In the genomic region with DNA sequence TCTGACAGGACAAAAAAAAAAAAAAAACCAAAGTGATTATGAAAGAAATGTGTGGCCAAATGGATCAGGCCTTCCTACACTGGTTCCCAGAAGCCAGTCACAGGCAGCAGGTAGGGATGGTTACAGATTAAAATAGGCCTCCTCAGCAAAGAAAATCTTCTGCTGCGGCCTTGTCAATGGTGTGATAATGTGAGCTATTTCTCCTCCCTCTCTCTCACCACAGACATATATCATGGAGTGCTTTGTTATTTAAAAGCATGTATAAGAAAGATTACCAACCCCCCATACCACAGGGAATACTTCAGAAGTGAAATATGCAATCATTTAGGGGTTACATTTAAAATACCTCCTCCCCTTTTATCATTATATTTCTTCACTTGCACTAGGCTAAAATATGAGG, we compare ENCODE assay signal across 32 cellular contexts. TPM values are rescaled to one million over a fixed set of nuclear protein-coding genes. Genes with fewer than 3 reads are reported as not detected.
"Had no signal": no experiment of that assay in that cellular context is flagged by ENCODE, and none has a peak within 500 bp of the region (broad histone marks: within the 10 kb centered on the region; RNA-seq: fewer than 3 reads in every experiment).

No MANE protein-coding gene starts in this region.

- DNase-seq: activated CD4-positive, alpha-beta memory T cell treated with anti-CD3 and anti-CD28 coated beads, Interleukin-2, amount 10 ng/mL, durations not matched to agents 7 days and 5 days; activated CD4-positive, alpha-beta T cell treated with anti-CD3 and anti-CD28 coated beads, Interleukin-2, amount 10 ng/mL, durations not matched to agents 7 days and 5 days; activated CD4-positive, CD25-positive, alpha-beta regulatory T cell treated with anti-CD3 and anti-CD28 coated beads, Interleukin-2, amount 50 U/mL, for 72 hours; activated CD8-positive, alpha-beta memory T cell treated with anti-CD3 and anti-CD28 coated beads, Interleukin-2, amount 50 U/mL, for 48 hours; activated gamma-delta T cell; activated naive CD4-positive, alpha-beta T cell treated with anti-CD3 and anti-CD28 coated beads, Interleukin-2, amount 10 ng/mL, durations not matched to agents 7 days and 5 days; activated T-cell treated with anti-CD3 and anti-CD28 coated beads, Interleukin-2, amount 50 U/mL, for 24 hours; amygdala; cortex of kidney; effector memory CD8-positive, alpha-beta T cell; erythroblast; gastrocnemius medialis; islet precursor cell; left colon; mammary epithelial cell; naive thymus-derived CD8-positive, alpha-beta T cell; stimulated activated CD4-positive, alpha-beta T cell treated with anti-CD3 and anti-CD28 coated beads, Interleukin-1b, Interleukin-23, amount 100 ng/mL, for 48 hours; stimulated activated CD4-positive, alpha-beta T cell treated with anti-CD3 and anti-CD28 coated beads, Interleukin-4, amount 100 ng/mL, for 4 hours; stimulated activated CD8-positive, alpha-beta memory T cell treated with anti-CD3 and anti-CD28 coated beads, Interleukin-4, amount 100 ng/mL, for 48 hours; stimulated activated naive CD8-positive, alpha-beta T cell treated with anti-CD3 and anti-CD28 coated beads, Interleukin-15, amount 100 ng/mL, for 72 hours; substantia nigra; SW 1271; T-helper 17 cell; T1000; thyroid gland had no signal

- H3K9me3 ChIP-seq: gastrocnemius medialis, right atrium auricular region, thyroid gland had no signal

- H3K27me3 ChIP-seq: cardiac muscle cell, gastrocnemius medialis, hepatocyte, right atrium auricular region, thyroid gland had no signal

- H3K4me3 Mint-ChIP-seq: activated CD4-positive, alpha-beta memory T cell treated with anti-CD3 and anti-CD28 coated beads, Interleukin-2, amount 10 ng/mL, durations not matched to agents 7 days and 5 days; activated CD4-positive, alpha-beta T cell treated with anti-CD3 and anti-CD28 coated beads, Interleukin-2, amount 10 ng/mL, durations not matched to agents 7 days and 5 days; activated naive CD4-positive, alpha-beta T cell treated with anti-CD3 and anti-CD28 coated beads, Interleukin-2, amount 10 ng/mL, durations not matched to agents 7 days and 5 days; activated T-cell treated with anti-CD3 and anti-CD28 coated beads, Interleukin-2, amount 50 U/mL, for 24 hours; brain; effector memory CD8-positive, alpha-beta T cell; naive thymus-derived CD8-positive, alpha-beta T cell; stimulated activated memory B cell treated with anti-CD40 and anti-IgM and Interleukin-4, amounts not matched to agents 10 μg/mL and 1 μg/mL and 100 μg/mL, for 72 hours; stimulated activated naive CD8-positive, alpha-beta T cell treated with anti-CD3 and anti-CD28 coated beads, Interleukin-15, amount 100 ng/mL, for 72 hours; T-helper 17 cell had no signal

- H2AFZ ChIP-seq: hepatocyte had no signal

- H3K4me3 ChIP-seq: cardiac muscle cell, gastrocnemius medialis, hepatocyte, right atrium auricular region, smooth muscle cell, thyroid gland had no signal

- H3K4me2 ChIP-seq: hepatocyte, smooth muscle cell had no signal

- H3K27me3 Mint-ChIP-seq: activated CD4-positive, alpha-beta memory T cell treated with anti-CD3 and anti-CD28 coated beads, Interleukin-2, amount 10 ng/mL, durations not matched to agents 7 days and 5 days; activated CD4-positive, alpha-beta T cell treated with anti-CD3 and anti-CD28 coated beads, Interleukin-2, amount 10 ng/mL, durations not matched to agents 7 days and 5 days; activated naive CD4-positive, alpha-beta T cell treated with anti-CD3 and anti-CD28 coated beads, Interleukin-2, amount 10 ng/mL, durations not matched to agents 7 days and 5 days; activated T-cell treated with anti-CD3 and anti-CD28 coated beads, Interleukin-2, amount 50 U/mL, for 24 hours; brain; effector memory CD8-positive, alpha-beta T cell; stimulated activated memory B cell treated with anti-CD40 and anti-IgM and Interleukin-4, amounts not matched to agents 10 μg/mL and 1 μg/mL and 100 μg/mL, for 72 hours; stimulated activated naive CD8-positive, alpha-beta T cell treated with anti-CD3 and anti-CD28 coated beads, Interleukin-15, amount 100 ng/mL, for 72 hours; T-helper 17 cell had no signal

- ATAC-seq: effector memory CD8-positive, alpha-beta T cell; gastrocnemius medialis; left colon; naive thymus-derived CD8-positive, alpha-beta T cell; stimulated activated memory B cell treated with anti-CD40 and anti-IgM and Interleukin-4, amounts not matched to agents 10 μg/mL and 1 μg/mL and 100 μg/mL, for 72 hours; stimulated activated naive CD8-positive, alpha-beta T cell treated with anti-CD3 and anti-CD28 coated beads, Interleukin-15, amount 100 ng/mL, for 72 hours; T-helper 17 cell had no signal

- H3K79me2 ChIP-seq: hepatocyte had no signal

- H3K27ac ChIP-seq: cardiac muscle cell, gastrocnemius medialis, hepatocyte, right atrium auricular region, thyroid gland had no signal

- H3K36me3 ChIP-seq: cardiac muscle cell, gastrocnemius medialis, right atrium auricular region, thyroid gland had no signal

- H3K27ac Mint-ChIP-seq: activated CD4-positive, alpha-beta memory T cell treated with anti-CD3 and anti-CD28 coated beads, Interleukin-2, amount 10 ng/mL, durations not matched to agents 7 days and 5 days; activated CD4-positive, alpha-beta T cell treated with anti-CD3 and anti-CD28 coated beads, Interleukin-2, amount 10 ng/mL, durations not matched to agents 7 days and 5 days; activated naive CD4-positive, alpha-beta T cell treated with anti-CD3 and anti-CD28 coated beads, Interleukin-2, amount 10 ng/mL, durations not matched to agents 7 days and 5 days; activated T-cell treated with anti-CD3 and anti-CD28 coated beads, Interleukin-2, amount 50 U/mL, for 24 hours; effector memory CD8-positive, alpha-beta T cell; naive thymus-derived CD8-positive, alpha-beta T cell; stimulated activated memory B cell treated with anti-CD40 and anti-IgM and Interleukin-4, amounts not matched to agents 10 μg/mL and 1 μg/mL and 100 μg/mL, for 72 hours; T-helper 17 cell had no signal

- H3K4me1 ChIP-seq: gastrocnemius medialis, right atrium auricular region, thyroid gland had no signal

- H3K36me3 Mint-ChIP-seq: activated naive CD4-positive, alpha-beta T cell treated with anti-CD3 and anti-CD28 coated beads, Interleukin-2, amount 10 ng/mL, durations not matched to agents 7 days and 5 days; brain; naive thymus-derived CD8-positive, alpha-beta T cell; stimulated activated memory B cell treated with anti-CD40 and anti-IgM and Interleukin-4, amounts not matched to agents 10 μg/mL and 1 μg/mL and 100 μg/mL, for 72 hours had no signal

- H3K4me1 Mint-ChIP-seq: activated CD4-positive, alpha-beta memory T cell treated with anti-CD3 and anti-CD28 coated beads, Interleukin-2, amount 10 ng/mL, durations not matched to agents 7 days and 5 days; activated CD4-positive, alpha-beta T cell treated with anti-CD3 and anti-CD28 coated beads, Interleukin-2, amount 10 ng/mL, durations not matched to agents 7 days and 5 days; activated naive CD4-positive, alpha-beta T cell treated with anti-CD3 and anti-CD28 coated beads, Interleukin-2, amount 10 ng/mL, durations not matched to agents 7 days and 5 days; naive thymus-derived CD8-positive, alpha-beta T cell; stimulated activated memory B cell treated with anti-CD40 and anti-IgM and Interleukin-4, amounts not matched to agents 10 μg/mL and 1 μg/mL and 100 μg/mL, for 72 hours; stimulated activated naive CD8-positive, alpha-beta T cell treated with anti-CD3 and anti-CD28 coated beads, Interleukin-15, amount 100 ng/mL, for 72 hours; T-helper 17 cell had no signal

- H3K9me3 Mint-ChIP-seq: activated CD4-positive, alpha-beta T cell treated with anti-CD3 and anti-CD28 coated beads, Interleukin-2, amount 10 ng/mL, durations not matched to agents 7 days and 5 days; activated naive CD4-positive, alpha-beta T cell treated with anti-CD3 and anti-CD28 coated beads, Interleukin-2, amount 10 ng/mL, durations not matched to agents 7 days and 5 days; activated T-cell treated with anti-CD3 and anti-CD28 coated beads, Interleukin-2, amount 50 U/mL, for 24 hours; brain; stimulated activated memory B cell treated with anti-CD40 and anti-IgM and Interleukin-4, amounts not matched to agents 10 μg/mL and 1 μg/mL and 100 μg/mL, for 72 hours; stimulated activated naive CD8-positive, alpha-beta T cell treated with anti-CD3 and anti-CD28 coated beads, Interleukin-15, amount 100 ng/mL, for 72 hours had no signal

RNA-seq across cellular contexts. Expression of gene LRTM1, which starts 32.2 kb away (rescaled TPM):
- polyA plus RNA-seq: liver; mammary epithelial cell; naive thymus-derived CD8-positive, alpha-beta T cell; smooth muscle cell had no signal
